In the genomic region with DNA sequence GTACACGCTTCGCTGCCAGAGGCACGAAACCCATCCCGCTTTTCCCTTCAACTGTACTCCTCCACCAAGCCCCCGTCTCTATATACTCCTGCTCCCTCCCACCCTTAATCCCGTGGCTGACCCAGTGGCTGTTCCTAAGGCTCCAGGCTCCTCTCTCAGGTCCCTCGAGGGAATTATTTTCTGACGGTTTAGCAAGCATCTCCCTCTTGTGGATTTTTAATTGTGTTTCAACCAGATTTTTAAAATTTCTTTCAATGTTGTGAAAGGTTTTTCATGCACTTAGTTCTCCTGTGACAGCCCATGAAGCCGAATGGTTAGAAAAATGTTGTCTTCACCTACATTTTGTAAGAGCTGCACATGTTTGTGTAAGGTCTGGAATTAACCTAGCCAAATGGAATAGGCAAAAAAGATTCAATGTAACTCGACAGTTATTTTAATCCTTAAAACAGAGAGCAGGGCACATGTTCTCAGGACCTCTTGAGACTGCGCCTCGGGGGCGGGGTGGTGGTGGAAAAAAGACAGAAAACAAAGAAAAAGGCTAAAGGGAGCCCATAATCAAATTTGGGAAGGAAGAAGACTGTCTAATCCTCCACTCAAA, we compare ENCODE assay signal across 8 cellular contexts. TPM values are rescaled to one million over a fixed set of nuclear protein-coding genes. Genes with fewer than 3 reads are reported as not detected.
DNase-seq lines count a peak whose midpoint lies in the region; ATAC-seq and TF ChIP-seq lines count a peak whose summit lies in the region.

No MANE protein-coding gene starts in this region.

- H3K27ac ChIP-seq in A673 (ENCODE audit: low read depth, low read length, poor library complexity, severe bottlenecking) (peak overlapping the region; percentile 65), heart left ventricle (peak overlapping the region in 10 of 12 donors; percentile 47 to 85 (median 76))

- no peaks in the 10 kb centered on the region for H3K9me3 Mint-ChIP-seq in activated CD8-positive, alpha-beta T cell treated with anti-CD3 and anti-CD28 coated beads, Interleukin-2, amount 10 ng/mL, durations not matched to agents 7 days and 5 days (ENCODE audit: insufficient read depth)

- H3K9me3 ChIP-seq in A673 (ENCODE audit: low read depth, low read length, poor library complexity, severe bottlenecking) (no peaks in the 10 kb centered on the region), heart left ventricle (no peaks in the 10 kb centered on the region)

- no peak for TF ChIP-seq POLR2A in heart left ventricle (IDR thresholded peaks at IDR 0.05)

- H3K4me3 ChIP-seq in A673 (ENCODE audit: low read depth, low read length, poor library complexity, severe bottlenecking) (peak overlapping the region; percentile 94), heart left ventricle (peak overlapping the region; percentile 59 to 98 (median 84)), retinal pigment epithelial cell (ENCODE audit: low read length) (peak overlapping the region; percentile 95)

- H3K27me3 ChIP-seq in A673 (replicated peaks; ENCODE audit: insufficient read depth, low read depth, low read length, poor library complexity) (no peaks in the 10 kb centered on the region), heart left ventricle (no peaks in the 10 kb centered on the region)

- 17 to 23% (median 19%) methylated on average over 13 of the region's 13 CpGs for WGBS in heart left ventricle, 4 donors

- H3K27ac Mint-ChIP-seq in activated CD8-positive, alpha-beta T cell treated with anti-CD3 and anti-CD28 coated beads, Interleukin-2, amount 10 ng/mL, durations not matched to agents 7 days and 5 days = peak overlapping the region; percentile 86

- CTCF ChIA-PET in A673 (lab: Charles Lee) = interaction anchor here (0.6 to 1.4 kb wide), 4 partner anchors 12 to 204 kb away, joined by 3 to 4 read pairs (median 4); no protein-coding TSS in a partner anchor
- CTCF ChIA-PET in GM10248 (lab: Yijun Ruan, JAX) = interaction anchor here (1.4 to 2.2 kb wide), 2 partner anchors 12 to 13 kb away, joined by 3 to 6 read pairs; no protein-coding TSS in a partner anchor
- CTCF ChIA-PET in activated CD8-positive, alpha-beta T cell treated with anti-CD3 and anti-CD28 coated beads, Interleukin-2, amount 10 ng/mL, durations not matched to agents 7 days and 5 days (lab: Charles Lee) = interaction anchor here (0.6 to 2.7 kb wide), 9 partner anchors 11 to 372 kb away, joined by 3 to 9 read pairs (median 4); partner anchors contain the start of gene TRIP4

- H3K4me1 ChIP-seq in A673 (ENCODE audit: insufficient read depth, low read length, poor library complexity, severe bottlenecking) = peaks cover 20% of the 10 kb centered on the region
- H3K4me1 ChIP-seq in heart left ventricle = peaks cover 0 to 28% (median 10%) of the 10 kb centered on the region in 12 donors

- H3K36me3 ChIP-seq in A673 (ENCODE audit: insufficient read depth, low read length, poor library complexity, severe bottlenecking) = no peaks in the 10 kb centered on the region
- no peaks in the 10 kb centered on the region for H3K36me3 ChIP-seq in heart left ventricle

- intact Hi-C loops in A673 (cut with micrococcal nuclease; ENCODE audit: unreplicated experiment) = loop anchor here (1.0 kb wide), 2 partner anchors 147 to 193 kb away; partner anchors contain the start of gene PPIB
- intact Hi-C loops in heart left ventricle (cut with DNase I) = loop anchor here in 8 of 10 donors (2.0 to 10.0 kb wide), 8 partner anchors 24 to 194 kb away; partner anchors contain the start of genes PPIB (in 4 of the 8), PCLAF (in 1 of the 8) and TRIP4 (in 1 of the 8)

- peak overlapping the region; percentile 90 for H3K4me3 Mint-ChIP-seq in activated CD8-positive, alpha-beta T cell treated with anti-CD3 and anti-CD28 coated beads, Interleukin-2, amount 10 ng/mL, durations not matched to agents 7 days and 5 days

- POLR2A ChIA-PET in A673 (lab: Charles Lee; ENCODE audit: low non-redundant PET) = interaction anchor here (0.5 kb wide), 1 partner anchor 103 kb away, joined by 3 read pairs; no protein-coding TSS in a partner anchor
- POLR2A ChIA-PET in GM10248 (lab: Yijun Ruan, JAX) = no interaction called here
- POLR2A ChIA-PET in activated CD8-positive, alpha-beta T cell treated with anti-CD3 and anti-CD28 coated beads, Interleukin-2, amount 10 ng/mL, durations not matched to agents 7 days and 5 days (lab: Charles Lee) = interaction anchor here (0.6 to 1.9 kb wide), 3 partner anchors 31 to 235 kb away, joined by 3 to 5 read pairs (median 4); partner anchors contain the start of gene TRIP4

- no peaks in the 10 kb centered on the region for H3K27me3 Mint-ChIP-seq in activated CD8-positive, alpha-beta T cell treated with anti-CD3 and anti-CD28 coated beads, Interleukin-2, amount 10 ng/mL, durations not matched to agents 7 days and 5 days (ENCODE audit: low read depth)

- BruUV-seq in A673 (replicated peaks; lab: Mats Ljungman, UMichigan) = no TSS peak

- TF ChIP-seq CTCF in A673 (conservative IDR thresholded peaks at IDR 0.05; ENCODE audit: low read depth, low read length) (peak; percentile 61), GM10248 (IDR thresholded peaks at IDR 0.05; ENCODE audit: control extremely low read depth, extremely low read depth, low read depth, missing control alignments) (peak; percentile 32), heart left ventricle (IDR thresholded peaks at IDR 0.05) (peak in 9 of 12 donors; percentile 11 to 52 (median 29)), retinal pigment epithelial cell (conservative IDR thresholded peaks at IDR 0.05; ENCODE audit: low read depth, low read length) (peak; percentile 50)

- peaks cover 26% of the 10 kb centered on the region for H3K4me1 Mint-ChIP-seq in activated CD8-positive, alpha-beta T cell treated with anti-CD3 and anti-CD28 coated beads, Interleukin-2, amount 10 ng/mL, durations not matched to agents 7 days and 5 days (ENCODE audit: low read depth)

- H3K36me3 Mint-ChIP-seq in activated CD8-positive, alpha-beta T cell treated with anti-CD3 and anti-CD28 coated beads, Interleukin-2, amount 10 ng/mL, durations not matched to agents 7 days and 5 days (ENCODE audit: low read depth) = peaks cover 9% of the 10 kb centered on the region

- no peak for ATAC-seq in activated CD8-positive, alpha-beta T cell treated with anti-CD3 and anti-CD28 coated beads, Interleukin-2, amount 10 ng/mL, durations not matched to agents 7 days and 5 days
- ATAC-seq in heart left ventricle = peak; percentile 55 to 66 (median 60)
- no peak for ATAC-seq in HG03175 (IDR thresholded peaks at IDR 0.05; ENCODE audit: unreplicated experiment)
- no peak for ATAC-seq in GM18858 (IDR thresholded peaks at IDR 0.05; ENCODE audit: unreplicated experiment)

- DNase-seq in A673 (ENCODE audit: low spot score) (peak; percentile 95), GM10248 (ENCODE audit: extremely low spot score) (peak; percentile 27), MV-4-11 (lab: John Stamatoyannopoulos, UW) (peak; percentile 85), heart left ventricle (no peak), retinal pigment epithelial cell (ENCODE audit: low read depth) (peak; percentile 78)
- no peak for DNase-seq in activated CD8-positive, alpha-beta T cell treated with anti-CD3 and anti-CD28 coated beads, Interleukin-2, amount 10 ng/mL, durations not matched to agents 7 days and 5 days

RNA-seq across cellular contexts. Expression of gene CSNK1G1, which starts 0.6 kb away (rescaled TPM):
- total RNA-seq in A673 (2021) (23.1 and 27.4 TPM in 2 replicates), heart left ventricle (10 to 100 TPM in 2 of 9 donors, 1 to 10 TPM in 7; 3.9 to 15.0 (median 7.6) TPM)
- total RNA-seq in activated CD8-positive, alpha-beta T cell treated with anti-CD3 and anti-CD28 coated beads, Interleukin-2, amount 10 ng/mL, durations not matched to agents 7 days and 5 days = 10 to 100 TPM; 26.8 to 28.2 TPM
- polyA plus RNA-seq in heart left ventricle = 1 to 10 TPM; 1.4 to 4.9 TPM

RNA-seq across cellular contexts. Expression of gene PCLAF, which starts 24.7 kb away (rescaled TPM):
- 138 TPM in 2 replicates for total RNA-seq in A673 (2021)
- total RNA-seq in activated CD8-positive, alpha-beta T cell treated with anti-CD3 and anti-CD28 coated beads, Interleukin-2, amount 10 ng/mL, durations not matched to agents 7 days and 5 days = 100 to 1,000 TPM; 135 to 153 TPM
- total RNA-seq in heart left ventricle = 1 to 10 TPM in 1 of 9 donors, under 1 TPM in 4, not detected in 4; 0.14 to 4.8 (median 0.60) TPM
- polyA plus RNA-seq in heart left ventricle = 1 to 10 TPM in 1 of 2 donors, not detected in 1; 1.3 TPM

RNA-seq across cellular contexts. Expression of gene TRIP4, which starts 31.1 kb away (rescaled TPM):
- total RNA-seq in A673 (2021) (24.9 and 30.9 TPM in 2 replicates), heart left ventricle (10 to 100 TPM in 8 of 9 donors, 1 to 10 TPM in 1; 5.9 to 22.7 (median 15.1) TPM)
- 10 to 100 TPM; 22.3 to 23.0 TPM for total RNA-seq in activated CD8-positive, alpha-beta T cell treated with anti-CD3 and anti-CD28 coated beads, Interleukin-2, amount 10 ng/mL, durations not matched to agents 7 days and 5 days
- 10 to 100 TPM; 10.9 to 17.6 TPM for polyA plus RNA-seq in heart left ventricle

Comparison
In these comparisons a context has a peak if more than half of its experiments do, and no peak if none do; other contexts are left out.
1. DNase-seq: peak in A673 (single experiment), GM10248 (single experiment), MV-4-11 (single experiment) and retinal pigment epithelial cell (single experiment); none in activated CD8-positive, alpha-beta T cell treated with anti-CD3 and anti-CD28 coated beads, Interleukin-2, amount 10 ng/mL, durations not matched to agents 7 days and 5 days (single experiment) and heart left ventricle (0 of 5).
2. ATAC-seq: peak in heart left ventricle (4 of 4); none in activated CD8-positive, alpha-beta T cell treated with anti-CD3 and anti-CD28 coated beads, Interleukin-2, amount 10 ng/mL, durations not matched to agents 7 days and 5 days (single experiment), HG03175 (single experiment) and GM18858 (single experiment).
3. RNA of gene PCLAF, which starts 24.7 kb away (total RNA-seq): 135 to 153 TPM in activated CD8-positive, alpha-beta T cell treated with anti-CD3 and anti-CD28 coated beads, Interleukin-2, amount 10 ng/mL, durations not matched to agents 7 days and 5 days and 138 TPM in A673; 0.14 to 4.8 TPM in heart left ventricle; every median in the first group is over 10 times any median in the second.
4. Peak in every context shown above with its lines, with median percentiles within 50 percentile points of each other: H3K4me3 ChIP-seq and CTCF ChIP-seq.